ENCODE assay signal across 1 cellular context in genomic region chr16:89357055-89357454, GRCh38.
TF ChIP-seq lines count a peak whose summit lies in the region.

No MANE protein-coding gene starts in this region.

TF ChIP-seq in SK-N-SH treated with all-trans-retinoic acid at 6 μM for 48 hours, 23 proteins besides CTCF, POLR2A, EP300 and RAD21:
- TF ChIP-seq POU6F1 (CRISPR knock-in tag; IDR thresholded peaks at IDR 0.05; ENCODE audit: borderline replicate concordance, low read depth) = no peak
- no peak for TF ChIP-seq SNAI2 (CRISPR knock-in tag; IDR thresholded peaks at IDR 0.05)
- no peak for TF ChIP-seq CSRNP3 (CRISPR knock-in tag; IDR thresholded peaks at IDR 0.05)
- no peak for TF ChIP-seq GLIS3 (CRISPR knock-in tag; IDR thresholded peaks at IDR 0.05)
- no peak for TF ChIP-seq ZC3H10 (CRISPR knock-in tag; IDR thresholded peaks at IDR 0.05)
- no peak for TF ChIP-seq TOX (CRISPR knock-in tag; IDR thresholded peaks at IDR 0.05; ENCODE audit: borderline replicate concordance)
- TF ChIP-seq ARNTL (CRISPR knock-in tag; IDR thresholded peaks at IDR 0.05; ENCODE audit: borderline replicate concordance, low read depth) = no peak
- no peak for TF ChIP-seq ZNF8 (CRISPR knock-in tag; IDR thresholded peaks at IDR 0.05)
- TF ChIP-seq TCF4 (CRISPR knock-in tag; IDR thresholded peaks at IDR 0.05; ENCODE audit: borderline replicate concordance) = no peak
